1 cellular context compared by ENCODE assay signal in genomic region chr15:85802617-85803016, GRCh38.
TF ChIP-seq lines count a peak whose summit lies in the region.

No MANE protein-coding gene starts in this region.

TF ChIP-seq in A549, 52 proteins besides CTCF, POLR2A, EP300 and RAD21:
- 0 out of 3 replicates have a peak, but pooled peaks have one; percentile 14 for TF ChIP-seq SMC3 (IDR thresholded peaks at IDR 0.05)
